In genomic region chr22:39765029-39765428, GRCh38 we compare ENCODE assay signal across 24 cellular contexts.
"Had no signal": no experiment of that assay in that cellular context is flagged by ENCODE, and none has a peak within 500 bp of the region (broad histone marks: within the 10 kb centered on the region; RNA-seq: fewer than 3 reads in every experiment).

No MANE protein-coding gene starts in this region.

- DNase-seq: KBM-7, MG63, NCI-H1092, NCI-H1105 treated with DMSO at 0.1 percent for 48 hours, NCI-H1417 treated with DMSO at 0.1 percent for 48 hours, NCI-H146, NCI-H1694 treated with DMSO at 0.1 percent for 48 hours, NCI-H2029, NCI-H2081 treated with DMSO at 0.1 percent for 48 hours, NCI-H2171, NCI-H226, NCI-H446, NCI-H510A, NCI-H524 treated with DMSO at 0.1 percent for 48 hours, NCI-H69, NCI-H774, Right ventricle myocardium superior, RPMI8226, SIG-M5, SW 1271, T-cell had no signal

- FAIRE-seq: HTR-8/SVneo, RCC 7860 had no signal

- H3K36me3 ChIP-seq: MG63 had no signal

- H3K4me3 ChIP-seq: MG63 had no signal

- ATAC-seq: T-cell had no signal

- H3K27me3 ChIP-seq: MG63 had no signal

- H3K27ac ChIP-seq: HL-60 had no signal

- H3K9me3 ChIP-seq: MG63 had no signal
